ENCODE assay signal across 31 cellular contexts in the genomic region with DNA sequence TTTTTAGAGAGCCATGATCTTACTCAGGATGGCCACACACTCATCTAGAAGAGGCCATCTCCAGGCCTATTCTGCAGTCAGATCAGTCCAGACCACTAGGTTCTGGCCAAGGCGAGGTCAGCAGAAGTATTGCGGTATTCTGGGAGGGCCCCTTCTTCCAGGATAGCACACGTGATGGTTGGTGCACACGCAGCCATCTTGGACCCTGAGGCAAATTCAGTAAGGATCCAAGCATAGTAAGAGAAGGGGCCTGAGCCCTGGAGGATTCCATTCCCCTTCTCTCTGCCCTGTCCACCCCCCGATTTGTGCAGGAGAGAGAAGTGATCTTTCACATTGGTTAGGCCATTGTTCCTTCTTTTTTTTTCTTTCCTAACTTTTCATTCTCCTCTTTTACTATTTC.
"Had no signal": no experiment of that assay in that cellular context is flagged by ENCODE, and none has a peak within 500 bp of the region (broad histone marks: within the 10 kb centered on the region; RNA-seq: fewer than 3 reads in every experiment).

No MANE protein-coding gene starts in this region.

- H3K27me3 ChIP-seq: adrenal gland, body of pancreas, colonic mucosa, foreskin keratinocyte had no signal

- H3K27ac ChIP-seq: adrenal gland, body of pancreas, colonic mucosa, dorsolateral prefrontal cortex, esophagus muscularis mucosa, foreskin keratinocyte, gastrocnemius medialis, heart left ventricle, WERI-Rb-1 had no signal

- H3K4me3 ChIP-seq: adrenal gland, body of pancreas, colonic mucosa, dorsolateral prefrontal cortex, esophagus muscularis mucosa, gastrocnemius medialis, heart left ventricle had no signal

- H3K9me3 ChIP-seq: adrenal gland, body of pancreas, colonic mucosa, gastrocnemius medialis had no signal

- ATAC-seq: activated CD4-positive, alpha-beta T cell treated with anti-CD3 and anti-CD28 coated beads for 36 hours; activated CD8-positive, alpha-beta memory T cell treated with anti-CD3 and anti-CD28 coated beads, Interleukin-2, amount 10 ng/mL, durations not matched to agents 7 days and 5 days; activated CD8-positive, alpha-beta T cell treated with anti-CD3 and anti-CD28 coated beads, Interleukin-2, amount 10 ng/mL, durations not matched to agents 7 days and 5 days; activated naive CD8-positive, alpha-beta T cell treated with anti-CD3 and anti-CD28 coated beads, Interleukin-2, amount 50 U/mL, for 24 hours; body of pancreas; foreskin keratinocyte; gastrocnemius medialis; heart left ventricle; T-helper 17 cell had no signal

- H3K36me3 ChIP-seq: adrenal gland, colonic mucosa, esophagus muscularis mucosa, gastrocnemius medialis, heart left ventricle, WERI-Rb-1 had no signal

- H3K4me1 ChIP-seq: adrenal gland, body of pancreas, colonic mucosa, esophagus muscularis mucosa, foreskin keratinocyte, gastrocnemius medialis, heart left ventricle had no signal

- DNase-seq: activated CD4-positive, alpha-beta memory T cell treated with anti-CD3 and anti-CD28 coated beads for 36 hours; activated CD4-positive, alpha-beta T cell treated with anti-CD3 and anti-CD28 coated beads for 36 hours; activated CD4-positive, alpha-beta T cell treated with anti-CD3 and anti-CD28 coated beads, Interleukin-2, amount 10 ng/mL, durations not matched to agents 24 days and 14 days; activated CD4-positive, CD25-positive, alpha-beta regulatory T cell; activated CD8-positive, alpha-beta memory T cell treated with anti-CD3 and anti-CD28 coated beads, Interleukin-2, amount 10 ng/mL, durations not matched to agents 7 days and 5 days; activated CD8-positive, alpha-beta memory T cell treated with anti-CD3 and anti-CD28 coated beads, Interleukin-2, amount 50 U/mL, for 4 hours; activated CD8-positive, alpha-beta T cell treated with anti-CD3 and anti-CD28 coated beads, Interleukin-2, amount 10 ng/mL, durations not matched to agents 7 days and 5 days; activated naive CD4-positive, alpha-beta T cell treated with anti-CD3 and anti-CD28 coated beads for 36 hours; activated naive CD8-positive, alpha-beta T cell treated with anti-CD3 and anti-CD28 coated beads for 36 hours; activated naive CD8-positive, alpha-beta T cell treated with anti-CD3 and anti-CD28 coated beads, Interleukin-2, amount 50 U/mL, for 24 hours; activated T-cell treated with anti-CD3 and anti-CD28 coated beads, Interleukin-2, amount 50 U/mL, for 1 hour; activated T-cell treated with anti-CD3 and anti-CD28 coated beads, Interleukin-2, amount 50 U/mL, for 48 hours; adrenal gland; amygdala; body of pancreas; central memory CD4-positive, alpha-beta T cell; cerebellar nuclear complex; colonic mucosa; effector memory CD4-positive, alpha-beta T cell; endodermal cell; erythroblast; foreskin keratinocyte; gastrocnemius medialis; glutamatergic neuron; heart left ventricle; T-helper 1 cell; T-helper 17 cell; T1000; WERI-Rb-1 had no signal
